ENCODE assay signal across 30 cellular contexts in the genomic region with DNA sequence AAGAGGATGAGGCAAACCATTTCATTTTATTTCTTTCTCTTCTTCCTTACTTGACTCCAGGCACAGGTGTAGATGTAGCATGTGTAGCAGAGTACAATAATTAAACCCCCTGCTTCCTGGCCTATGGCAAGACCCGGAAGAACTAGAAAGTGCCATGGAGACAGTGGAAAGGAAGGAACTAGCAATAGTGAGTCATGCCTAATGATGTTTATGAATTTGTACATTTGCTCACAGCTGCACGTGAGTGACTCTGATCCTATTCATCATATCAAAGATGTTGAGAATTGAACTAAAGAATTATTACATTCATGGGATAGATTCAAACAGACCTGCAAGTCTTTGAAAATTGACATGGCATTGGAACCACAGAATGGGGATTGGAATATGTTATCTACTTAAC.
"Had no signal": no experiment of that assay in that cellular context is flagged by ENCODE, and none has a peak within 500 bp of the region (broad histone marks: within the 10 kb centered on the region; RNA-seq: fewer than 3 reads in every experiment).

No MANE protein-coding gene starts in this region.

- FAIRE-seq: bronchial epithelial cell had no signal

- DNase-seq: activated CD4-positive, alpha-beta memory T cell treated with anti-CD3 and anti-CD28 coated beads, Interleukin-2, amount 10 ng/mL, durations not matched to agents 7 days and 5 days; activated CD4-positive, alpha-beta T cell treated with anti-CD3 and anti-CD28 coated beads for 1 hour; activated CD4-positive, alpha-beta T cell treated with anti-CD3 and anti-CD28 coated beads for 48 hours; activated CD4-positive, CD25-positive, alpha-beta regulatory T cell; activated CD8-positive, alpha-beta memory T cell treated with anti-CD3 and anti-CD28 coated beads for 24 hours; activated CD8-positive, alpha-beta memory T cell treated with anti-CD3 and anti-CD28 coated beads, Interleukin-2, amount 10 ng/mL, durations not matched to agents 7 days and 5 days; activated CD8-positive, alpha-beta memory T cell treated with anti-CD3 and anti-CD28 coated beads, Interleukin-2, amount 50 U/mL, for 48 hours; activated effector memory CD4-positive, alpha-beta T cell treated with Interleukin-2 at 50 U/mL for 16 hours; activated naive CD4-positive, alpha-beta T cell treated with anti-CD3 and anti-CD28 coated beads, Interleukin-2, amount 10 ng/mL, durations not matched to agents 7 days and 5 days; activated naive CD8-positive, alpha-beta T cell treated with anti-CD3 and anti-CD28 coated beads, Interleukin-2, amount 50 U/mL, for 24 hours; activated T-cell treated with anti-CD3 and anti-CD28 coated beads, Interleukin-2, amount 50 U/mL, for 48 hours; anterior cingulate cortex; caudate nucleus; cerebellar nuclear complex; Karpas-422; MM.1S; NCI-H1105; NCI-H1417 treated with DMSO at 0.1 percent for 48 hours; NCI-H187 treated with DMSO at 0.1 percent for 48 hours; NCI-H2081; NCI-H226; NCI-H446 treated with DMSO at 0.1 percent for 48 hours; NCI-H524; NK-92 treated with Interleukin-12 subunit alpha and Interleukin-12 subunit beta, amount 100 ng/mL, for 24 hours; OCI-M1; SHP77; SJCRH30; T1000; WERI-Rb-1 had no signal
